11 cellular contexts compared by ENCODE assay signal in genomic region chr19:30118221-30118620, GRCh38.
"Had no signal": no experiment of that assay in that cellular context is flagged by ENCODE, and none has a peak within 500 bp of the region (broad histone marks: within the 10 kb centered on the region; RNA-seq: fewer than 3 reads in every experiment).

No MANE protein-coding gene starts in this region.

- ATAC-seq: GM23338, HCT116 had no signal

- H3K9me3 ChIP-seq: HAP-1 had no signal

- H3K4me3 Mint-ChIP-seq: GM23338, H9, HFFc6 had no signal

- H3K4me2 ChIP-seq: GM23338 had no signal

- H3K9me3 Mint-ChIP-seq: GM23338, H9 had no signal

- H3K4me1 ChIP-seq: HAP-1 had no signal

- DNase-seq: GM23248, GOT3, H7, H9, HCEC 1CT, HFFc6 had no signal

- H3K4me1 Mint-ChIP-seq: GM23338 had no signal

- H3K27ac Mint-ChIP-seq: GM23338, HFFc6 had no signal

- H3K4me3 ChIP-seq: GM23248, GM23338, HAP-1 had no signal

- FAIRE-seq: H1, H54 had no signal

- H3K27ac ChIP-seq: GM23248 had no signal

- H3K36me3 ChIP-seq: HAP-1 had no signal
